Comparison of ENCODE assay signal across 12 cellular contexts in the genomic region with DNA sequence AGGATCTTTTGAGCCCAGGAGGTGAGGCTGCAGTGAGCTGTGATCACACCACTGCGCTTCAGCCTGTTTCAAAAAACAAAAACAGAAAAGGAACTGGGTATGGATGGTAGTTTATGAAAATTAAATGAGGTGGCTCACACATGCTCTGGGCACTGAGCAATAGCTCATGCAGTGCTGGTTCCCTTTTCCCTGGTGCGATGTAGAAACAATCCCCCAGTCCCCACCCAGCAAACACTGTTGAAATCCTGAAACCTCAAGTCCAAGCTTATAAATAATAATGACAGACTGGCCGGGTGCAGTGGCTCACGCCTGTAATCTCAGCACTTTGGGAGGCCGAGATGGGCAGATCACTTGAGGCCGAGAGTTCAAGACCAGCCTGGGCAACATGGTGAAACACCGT.
"Had no signal": no experiment of that assay in that cellular context is flagged by ENCODE, and none has a peak within 500 bp of the region (broad histone marks: within the 10 kb centered on the region; RNA-seq: fewer than 3 reads in every experiment).

No MANE protein-coding gene starts in this region.

- ATAC-seq: sciatic nerve had no signal

- DNase-seq: activated CD4-positive, alpha-beta T cell treated with anti-CD3 and anti-CD28 coated beads, Interleukin-2, amount 50 U/mL, for 4 hours; activated CD4-positive, CD25-positive, alpha-beta regulatory T cell treated with anti-CD3 and anti-CD28 coated beads, Interleukin-2, amount 50 U/mL, for 72 hours; activated T-cell treated with anti-CD3 and anti-CD28 coated beads, Interleukin-2, amount 50 U/mL, for 1 hour; amygdala; brain microvascular endothelial cell; endodermal cell; erythroblast; hippocampal formation; natural killer cell; nucleus accumbens; stimulated activated naive CD4-positive, alpha-beta T cell treated with Interleukin-2 at 50 U/mL for 16 hours had no signal

- H3K36me3 ChIP-seq: brain microvascular endothelial cell had no signal

- H3K27me3 ChIP-seq: brain microvascular endothelial cell had no signal

- H3K27ac ChIP-seq: brain microvascular endothelial cell had no signal
